In the genomic region with DNA sequence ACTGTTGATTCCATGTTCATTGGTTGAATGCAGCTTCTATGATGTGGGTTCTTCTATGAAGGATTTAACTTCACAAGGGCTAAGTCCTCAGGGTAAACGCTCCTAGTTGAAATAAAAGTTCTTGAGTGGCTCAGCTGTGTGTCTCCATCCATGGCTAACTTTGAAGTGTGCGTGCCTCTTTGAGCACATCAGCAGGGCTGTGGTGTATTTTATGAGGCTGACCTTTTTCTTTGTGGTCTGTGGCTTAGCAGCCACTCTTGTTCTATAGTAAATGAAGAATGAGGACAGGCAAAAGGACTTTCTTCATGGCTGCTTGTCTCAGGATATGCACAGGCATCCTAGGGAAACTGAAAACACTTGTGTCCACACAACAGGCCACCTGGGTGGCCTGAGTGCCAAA, we compare ENCODE assay signal across 13 cellular contexts.
A peak's percentile ranks its signal among the peaks of the same experiment; 100 is the strongest.
DNase-seq lines count a peak whose midpoint lies in the region; ATAC-seq and TF ChIP-seq lines count a peak whose summit lies in the region.
"Had no signal": no experiment of that assay in that cellular context is flagged by ENCODE, and none has a peak within 500 bp of the region (broad histone marks: within the 10 kb centered on the region; RNA-seq: fewer than 3 reads in every experiment).

No MANE protein-coding gene starts in this region.

- no peaks in the 10 kb centered on the region for H3K27me3 ChIP-seq in spleen (replicated peaks in 1 of 7)

- peaks cover 0 to 4% (median 0%) of the 10 kb centered on the region in 6 donors for H3K4me1 ChIP-seq in spleen

- no peak for TF ChIP-seq POLR2A in spleen (IDR thresholded peaks at IDR 0.05)

- H3K27ac Mint-ChIP-seq in activated CD8-positive, alpha-beta T cell treated with anti-CD3 and anti-CD28 coated beads, Interleukin-2, amount 10 ng/mL, durations not matched to agents 7 days and 5 days, result peak overlapping the region; percentile 77
- H3K27ac Mint-ChIP-seq: T-helper 1 cell treated with Interleukin-12 subunit alpha and Interleukin-12 subunit beta and Interleukin-4 antibody, amounts not matched to agents 30 μg/mL and 1 μg/mL, for 36 hours had no signal

- H3K4me3 Mint-ChIP-seq in activated CD8-positive, alpha-beta T cell treated with anti-CD3 and anti-CD28 coated beads, Interleukin-2, amount 10 ng/mL, durations not matched to agents 7 days and 5 days, result no peak overlapping the region
- H3K4me3 Mint-ChIP-seq: T-helper 1 cell treated with Interleukin-12 subunit alpha and Interleukin-12 subunit beta and Interleukin-4 antibody, amounts not matched to agents 30 μg/mL and 1 μg/mL, for 36 hours had no signal

- intact Hi-C loops in spleen (cut with DNase I; ENCODE audit: low total_unique reads), result no loop called here

- CTCF ChIA-PET in activated CD8-positive, alpha-beta T cell treated with anti-CD3 and anti-CD28 coated beads, Interleukin-2, amount 10 ng/mL, durations not matched to agents 7 days and 5 days (lab: Charles Lee), result interaction anchor here (0.6 kb wide), 1 partner anchor 55 kb away, joined by 3 read pairs; no protein-coding TSS in a partner anchor

- no peak overlapping the region for H3K4me3 ChIP-seq in spleen

- peaks cover 17% of the 10 kb centered on the region for H3K36me3 Mint-ChIP-seq in activated CD8-positive, alpha-beta T cell treated with anti-CD3 and anti-CD28 coated beads, Interleukin-2, amount 10 ng/mL, durations not matched to agents 7 days and 5 days (ENCODE audit: low read depth)

- WGBS in spleen, 5 donors, result 29 to 66% (median 51%) methylated on average over 2 of the region's 2 CpGs

- TF ChIP-seq CTCF in spleen (IDR thresholded peaks at IDR 0.05 in 8 of 11, conservative IDR thresholded peaks at IDR 0.05 in 3 of 11), result no peak

- H3K27me3 Mint-ChIP-seq in activated CD8-positive, alpha-beta T cell treated with anti-CD3 and anti-CD28 coated beads, Interleukin-2, amount 10 ng/mL, durations not matched to agents 7 days and 5 days (ENCODE audit: low read depth), result no peaks in the 10 kb centered on the region

- POLR2A ChIA-PET in activated CD8-positive, alpha-beta T cell treated with anti-CD3 and anti-CD28 coated beads, Interleukin-2, amount 10 ng/mL, durations not matched to agents 7 days and 5 days (lab: Charles Lee), result no interaction called here

- peaks cover 16% of the 10 kb centered on the region for H3K9me3 Mint-ChIP-seq in activated CD8-positive, alpha-beta T cell treated with anti-CD3 and anti-CD28 coated beads, Interleukin-2, amount 10 ng/mL, durations not matched to agents 7 days and 5 days (ENCODE audit: insufficient read depth)
- H3K9me3 Mint-ChIP-seq: T-helper 1 cell treated with Interleukin-12 subunit alpha and Interleukin-12 subunit beta and Interleukin-4 antibody, amounts not matched to agents 30 μg/mL and 1 μg/mL, for 36 hours had no signal

- ATAC-seq in GM19438 (IDR thresholded peaks at IDR 0.05; ENCODE audit: low read depth, unreplicated experiment) (peak; percentile 76), HG03469 (IDR thresholded peaks at IDR 0.05; ENCODE audit: unreplicated experiment) (peak; percentile 69)
- peak; percentile 87 for ATAC-seq in activated CD8-positive, alpha-beta T cell treated with anti-CD3 and anti-CD28 coated beads, Interleukin-2, amount 10 ng/mL, durations not matched to agents 7 days and 5 days
- ATAC-seq: esophagus mucosa had no signal

- peaks cover 0 to 11% (median 0%) of the 10 kb centered on the region in 8 donors for H3K9me3 ChIP-seq in spleen

- no peaks in the 10 kb centered on the region for H3K36me3 ChIP-seq in spleen

- H3K4me1 Mint-ChIP-seq in activated CD8-positive, alpha-beta T cell treated with anti-CD3 and anti-CD28 coated beads, Interleukin-2, amount 10 ng/mL, durations not matched to agents 7 days and 5 days (ENCODE audit: low read depth), result peaks cover 40% of the 10 kb centered on the region

- DNase-seq in AG20443 (ENCODE audit: low spot score) (peak; percentile 75), OCI-M2 (lab: John Stamatoyannopoulos, UW; ENCODE audit: unreplicated experiment) (no peak), spleen (no peak), NCI-H2029 (lab: John Stamatoyannopoulos, UW) (no peak), HCEC 1CT (no peak)
- DNase-seq in activated CD8-positive, alpha-beta T cell treated with anti-CD3 and anti-CD28 coated beads, Interleukin-2, amount 10 ng/mL, durations not matched to agents 7 days and 5 days, result peak; percentile 54
- DNase-seq: activated effector memory CD4-positive, alpha-beta T cell treated with anti-CD3 and anti-CD28 coated beads, Interleukin-2, amount 50 U/mL, for 16 hours; NCI-H1105 treated with DMSO at 0.1 percent for 48 hours had no signal

- no peak overlapping the region for H3K27ac ChIP-seq in spleen
- H3K27ac ChIP-seq: C4-2B had no signal

Comparison
In these comparisons a context has a peak if more than half of its experiments do, and no peak if none do; other contexts are left out.
1. DNase-seq: peak in AG20443 (single experiment) and activated CD8-positive, alpha-beta T cell treated with anti-CD3 and anti-CD28 coated beads, Interleukin-2, amount 10 ng/mL, durations not matched to agents 7 days and 5 days (single experiment); none in OCI-M2 (single experiment), spleen (single experiment), NCI-H2029 (single experiment) and HCEC 1CT (single experiment).
2. Peak in every context shown above with its lines, with median percentiles within 50 percentile points of each other: ATAC-seq.